In the genomic region with DNA sequence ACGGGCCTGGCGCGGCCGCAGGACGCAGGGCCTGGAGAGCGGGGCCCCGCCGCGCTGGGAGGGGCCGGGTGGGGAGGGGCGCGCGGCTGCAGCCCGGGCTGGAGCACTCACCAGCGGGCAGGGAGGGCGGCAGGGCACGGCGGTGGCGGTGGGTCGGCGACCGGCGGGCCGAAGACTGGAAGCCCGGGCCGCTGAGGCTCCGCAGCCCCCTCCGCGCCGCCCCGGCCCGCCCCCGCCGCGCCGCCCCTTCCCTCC, we compare ENCODE assay signal across 12 cellular contexts. TPM values are rescaled to one million over a fixed set of nuclear protein-coding genes. Genes with fewer than 3 reads are reported as not detected.
DNase-seq lines count a peak whose midpoint lies in the region; ATAC-seq and TF ChIP-seq lines count a peak whose summit lies in the region.
"Had no signal": no experiment of that assay in that cellular context is flagged by ENCODE, and none has a peak within 500 bp of the region (broad histone marks: within the 10 kb centered on the region; RNA-seq: fewer than 3 reads in every experiment).

A gene with protein sequence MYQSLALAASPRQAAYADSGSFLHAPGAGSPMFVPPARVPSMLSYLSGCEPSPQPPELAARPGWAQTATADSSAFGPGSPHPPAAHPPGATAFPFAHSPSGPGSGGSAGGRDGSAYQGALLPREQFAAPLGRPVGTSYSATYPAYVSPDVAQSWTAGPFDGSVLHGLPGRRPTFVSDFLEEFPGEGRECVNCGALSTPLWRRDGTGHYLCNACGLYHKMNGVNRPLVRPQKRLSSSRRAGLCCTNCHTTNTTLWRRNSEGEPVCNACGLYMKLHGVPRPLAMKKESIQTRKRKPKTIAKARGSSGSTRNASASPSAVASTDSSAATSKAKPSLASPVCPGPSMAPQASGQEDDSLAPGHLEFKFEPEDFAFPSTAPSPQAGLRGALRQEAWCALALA (minus strand): TSS at position 177 of the 255 bp plus-strand sequence. CDS start 474 bp downstream, outside the sequence.

- H3K4me3 Mint-ChIP-seq in activated naive CD4-positive, alpha-beta T cell treated with anti-CD3 and anti-CD28 coated beads, Interleukin-2, amount 10 ng/mL, durations not matched to agents 7 days and 5 days, result no peak within 1 kb of the TSS
- H3K4me3 Mint-ChIP-seq in effector memory CD8-positive, alpha-beta T cell, result peak within 1 kb of the TSS; percentile 39 to 43
- no peak within 1 kb of the TSS for H3K4me3 Mint-ChIP-seq in activated CD4-positive, alpha-beta memory T cell treated with anti-CD3 and anti-CD28 coated beads for 36 hours
- H3K4me3 Mint-ChIP-seq: dendritic cell treated with granulocyte-macrophage colony-stimulating factor and Interleukin-4, amounts not matched to agents 40 ng/mL and 50 ng/mL, for 4 days had no signal

- no peak for DNase-seq in activated naive CD4-positive, alpha-beta T cell treated with anti-CD3 and anti-CD28 coated beads, Interleukin-2, amount 10 ng/mL, durations not matched to agents 7 days and 5 days
- no peak for DNase-seq in activated naive CD4-positive, alpha-beta T cell treated with anti-CD3 and anti-CD28 coated beads, Interleukin-2, amount 50 U/mL, for 72 hours (ENCODE audit: low spot score in 2 of 2)
- no peak for DNase-seq in effector memory CD8-positive, alpha-beta T cell
- no peak for DNase-seq in tibial nerve (ENCODE audit: low spot score in 2 of 2)
- DNase-seq in OCI-LY7 (ENCODE audit: low spot score), result no peak
- DNase-seq in activated CD4-positive, alpha-beta memory T cell treated with anti-CD3 and anti-CD28 coated beads for 36 hours, result no peak
- no peak for DNase-seq in SKM-1 (lab: John Stamatoyannopoulos, UW; ENCODE audit: unreplicated experiment)
- DNase-seq: DND-41 had no signal

- H3K36me3 ChIP-seq in mesodermal cell (ENCODE audit: control insufficient read depth, insufficient read depth, low read length), result no peaks in the 10 kb centered on the region
- H3K36me3 ChIP-seq in tibial nerve, result no peaks in the 10 kb centered on the region
- no peaks in the 10 kb centered on the region for H3K36me3 ChIP-seq in OCI-LY7 (ENCODE audit: insufficient read depth, low read length)
- H3K36me3 ChIP-seq: thyroid gland had no signal

- H3K27me3 Mint-ChIP-seq in activated naive CD4-positive, alpha-beta T cell treated with anti-CD3 and anti-CD28 coated beads, Interleukin-2, amount 10 ng/mL, durations not matched to agents 7 days and 5 days, result peaks cover 94% of the 10 kb centered on the region
- H3K27me3 Mint-ChIP-seq in effector memory CD8-positive, alpha-beta T cell, result peaks cover 47 to 63% of the 10 kb centered on the region in 2 donors
- peaks cover 35% of the 10 kb centered on the region for H3K27me3 Mint-ChIP-seq in activated CD4-positive, alpha-beta memory T cell treated with anti-CD3 and anti-CD28 coated beads for 36 hours

- intact Hi-C loops in OCI-LY7 (cut with micrococcal nuclease; ENCODE audit: unreplicated experiment), result no loop called here
- intact Hi-C loops in activated CD4-positive, alpha-beta memory T cell treated with anti-CD3 and anti-CD28 coated beads for 36 hours (cut with micrococcal nuclease), result no loop called here

- H3K4me1 Mint-ChIP-seq in activated naive CD4-positive, alpha-beta T cell treated with anti-CD3 and anti-CD28 coated beads, Interleukin-2, amount 10 ng/mL, durations not matched to agents 7 days and 5 days, result no peaks in the 10 kb centered on the region
- H3K4me1 Mint-ChIP-seq in effector memory CD8-positive, alpha-beta T cell (ENCODE audit: low read depth in 2 of 2), result peaks cover 0 to 5% of the 10 kb centered on the region in 2 donors
- peaks cover 6% of the 10 kb centered on the region for H3K4me1 Mint-ChIP-seq in activated CD4-positive, alpha-beta memory T cell treated with anti-CD3 and anti-CD28 coated beads for 36 hours (ENCODE audit: low read depth)

- POLR2A ChIA-PET in OCI-LY7 (lab: Charles Lee), result no interaction called here
- POLR2A ChIA-PET in activated CD4-positive, alpha-beta memory T cell treated with anti-CD3 and anti-CD28 coated beads for 36 hours (lab: Charles Lee), result no interaction called here

- TF ChIP-seq POLR2A in tibial nerve (IDR thresholded peaks at IDR 0.05), result no peak

- no peaks in the 10 kb centered on the region for H3K9me3 Mint-ChIP-seq in activated naive CD4-positive, alpha-beta T cell treated with anti-CD3 and anti-CD28 coated beads, Interleukin-2, amount 10 ng/mL, durations not matched to agents 7 days and 5 days
- H3K9me3 Mint-ChIP-seq in activated naive CD4-positive, alpha-beta T cell treated with anti-CD3 and anti-CD28 coated beads, Interleukin-2, amount 50 U/mL, for 72 hours, result no peaks in the 10 kb centered on the region
- no peaks in the 10 kb centered on the region for H3K9me3 Mint-ChIP-seq in effector memory CD8-positive, alpha-beta T cell
- H3K9me3 Mint-ChIP-seq in activated CD4-positive, alpha-beta memory T cell treated with anti-CD3 and anti-CD28 coated beads for 36 hours, result no peaks in the 10 kb centered on the region
- H3K9me3 Mint-ChIP-seq: dendritic cell treated with granulocyte-macrophage colony-stimulating factor and Interleukin-4, amounts not matched to agents 40 ng/mL and 50 ng/mL, for 4 days had no signal

- peak within 1 kb of the TSS; percentile 42 for H3K27ac Mint-ChIP-seq in activated naive CD4-positive, alpha-beta T cell treated with anti-CD3 and anti-CD28 coated beads, Interleukin-2, amount 10 ng/mL, durations not matched to agents 7 days and 5 days
- H3K27ac Mint-ChIP-seq in activated naive CD4-positive, alpha-beta T cell treated with anti-CD3 and anti-CD28 coated beads, Interleukin-2, amount 50 U/mL, for 72 hours, result no peak within 1 kb of the TSS
- no peak within 1 kb of the TSS for H3K27ac Mint-ChIP-seq in effector memory CD8-positive, alpha-beta T cell
- no peak within 1 kb of the TSS for H3K27ac Mint-ChIP-seq in activated CD4-positive, alpha-beta memory T cell treated with anti-CD3 and anti-CD28 coated beads for 36 hours
- H3K27ac Mint-ChIP-seq: dendritic cell treated with granulocyte-macrophage colony-stimulating factor and Interleukin-4, amounts not matched to agents 40 ng/mL and 50 ng/mL, for 4 days had no signal

- H3K9me2 ChIP-seq in OCI-LY7 (ENCODE audit: insufficient read depth, low read length), result no peaks in the 10 kb centered on the region

- CTCF ChIA-PET in activated naive CD4-positive, alpha-beta T cell treated with anti-CD3 and anti-CD28 coated beads, Interleukin-2, amount 10 ng/mL, durations not matched to agents 7 days and 5 days (lab: Charles Lee), result no interaction called here
- CTCF ChIA-PET in OCI-LY7 (lab: Charles Lee; ENCODE audit: unreplicated experiment), result no interaction called here
- CTCF ChIA-PET in activated CD4-positive, alpha-beta memory T cell treated with anti-CD3 and anti-CD28 coated beads for 36 hours (lab: Charles Lee), result no interaction called here

- TF ChIP-seq CTCF in tibial nerve (IDR thresholded peaks at IDR 0.05) (no peak), OCI-LY7 (conservative IDR thresholded peaks at IDR 0.05; ENCODE audit: low read length) (no peak)

- peaks cover 0 to 92% of the 10 kb centered on the region in 2 donors for H3K27me3 ChIP-seq in tibial nerve

- H3K79me2 ChIP-seq in OCI-LY7 (ENCODE audit: insufficient read depth, low read depth, low read length), result no peaks in the 10 kb centered on the region

- H3K9me3 ChIP-seq in mesodermal cell (ENCODE audit: control insufficient read depth, low read length) (no peaks in the 10 kb centered on the region), tibial nerve (no peaks in the 10 kb centered on the region), OCI-LY7 (ENCODE audit: low read length) (no peaks in the 10 kb centered on the region)
- H3K9me3 ChIP-seq: thyroid gland had no signal

- no peaks in the 10 kb centered on the region for H4K20me1 ChIP-seq in OCI-LY7 (ENCODE audit: insufficient read depth, low read length)

- H3K36me3 Mint-ChIP-seq in activated naive CD4-positive, alpha-beta T cell treated with anti-CD3 and anti-CD28 coated beads, Interleukin-2, amount 10 ng/mL, durations not matched to agents 7 days and 5 days, result no peaks in the 10 kb centered on the region
- no peaks in the 10 kb centered on the region for H3K36me3 Mint-ChIP-seq in activated naive CD4-positive, alpha-beta T cell treated with anti-CD3 and anti-CD28 coated beads, Interleukin-2, amount 50 U/mL, for 72 hours
- H3K36me3 Mint-ChIP-seq in effector memory CD8-positive, alpha-beta T cell (ENCODE audit: insufficient read depth), result no peaks in the 10 kb centered on the region
- no peaks in the 10 kb centered on the region for H3K36me3 Mint-ChIP-seq in activated CD4-positive, alpha-beta memory T cell treated with anti-CD3 and anti-CD28 coated beads for 36 hours

- H2AFZ ChIP-seq in OCI-LY7 (ENCODE audit: low read length), result no peak within 1 kb of the TSS

- BruUV-seq in OCI-LY7 (replicated peaks; lab: Mats Ljungman, UMichigan), result no TSS peak

- 0% methylated on average over 14 to 31 of the region's 36 CpGs for WGBS in mesodermal cell (ENCODE audit: insufficient coverage in 2 of 2), 2 experiments
- WGBS in tibial nerve, 2 donors, result 0 to 7% methylated on average over 3 to 5 of the region's 36 CpGs

- H3K27ac ChIP-seq in mesodermal cell (ENCODE audit: low read depth, low read length, severe bottlenecking) (peak within 1 kb of the TSS; percentile 16), tibial nerve (peak within 1 kb of the TSS in 1 of 4 donors; percentile 68), OCI-LY7 (ENCODE audit: low read depth, low read length, poor library complexity, severe bottlenecking) (no peak within 1 kb of the TSS)
- H3K27ac ChIP-seq: KMS-11, thyroid gland had no signal

- TF ChIP-seq EP300 in tibial nerve (IDR thresholded peaks at IDR 0.05), result no peak

- H3K4me3 ChIP-seq in mesodermal cell (ENCODE audit: extremely low read depth, insufficient read depth, low read length, poor library complexity, severe bottlenecking), result peak within 1 kb of the TSS; percentile 55
- peak within 1 kb of the TSS in 3 of 4 donors; percentile 7 to 42 (median 30) for H3K4me3 ChIP-seq in tibial nerve
- H3K4me3 ChIP-seq in OCI-LY7 (ENCODE audit: low read depth, low read length, poor library complexity, severe bottlenecking), result no peak within 1 kb of the TSS

- no peak within 1 kb of the TSS for H3K4me2 ChIP-seq in OCI-LY7 (ENCODE audit: low read length)
- H3K4me2 ChIP-seq: KMS-11 had no signal

- no peak for ATAC-seq in activated naive CD4-positive, alpha-beta T cell treated with anti-CD3 and anti-CD28 coated beads, Interleukin-2, amount 50 U/mL, for 72 hours
- ATAC-seq in effector memory CD8-positive, alpha-beta T cell (replicated peaks), result no peak

- H3K4me1 ChIP-seq in mesodermal cell (ENCODE audit: control insufficient read depth, insufficient read depth, low read length, poor library complexity, severe bottlenecking) (peaks cover 10% of the 10 kb centered on the region), tibial nerve (peaks cover 0 to 29% (median 12%) of the 10 kb centered on the region in 4 donors), OCI-LY7 (ENCODE audit: insufficient read depth, low read length, poor library complexity, severe bottlenecking) (no peaks in the 10 kb centered on the region)

RNA-seq across cellular contexts. Expression of the gene that starts here (rescaled TPM):
- total RNA-seq in activated naive CD4-positive, alpha-beta T cell treated with anti-CD3 and anti-CD28 coated beads, Interleukin-2, amount 50 U/mL, for 72 hours, result not detected
- polyA plus RNA-seq in mesodermal cell (2013, experiment 1 of 2), result 18.4 TPM
- 18.3 TPM for polyA plus RNA-seq in mesodermal cell (2013, experiment 2 of 2)
- total RNA-seq in tibial nerve (under 1 TPM in 1 of 4 donors, not detected in 3; 0.20 TPM), OCI-LY7 (2022) (not detected in 2 replicates)
- not detected in 2 replicates for total RNA-seq in OCI-LY7 (2014; rRNA removed; shearing (Covaris generic))
- not detected for total RNA-seq in activated CD4-positive, alpha-beta memory T cell treated with anti-CD3 and anti-CD28 coated beads for 36 hours

Comparison
In these comparisons a context has a peak if more than half of its experiments do, and no peak if none do; other contexts are left out.
1. H3K4me3 Mint-ChIP-seq: peak in effector memory CD8-positive, alpha-beta T cell (2 of 2); none in activated naive CD4-positive, alpha-beta T cell treated with anti-CD3 and anti-CD28 coated beads, Interleukin-2, amount 10 ng/mL, durations not matched to agents 7 days and 5 days (single experiment) and activated CD4-positive, alpha-beta memory T cell treated with anti-CD3 and anti-CD28 coated beads for 36 hours (single experiment).